8 cellular contexts compared by ENCODE assay signal in the genomic region with DNA sequence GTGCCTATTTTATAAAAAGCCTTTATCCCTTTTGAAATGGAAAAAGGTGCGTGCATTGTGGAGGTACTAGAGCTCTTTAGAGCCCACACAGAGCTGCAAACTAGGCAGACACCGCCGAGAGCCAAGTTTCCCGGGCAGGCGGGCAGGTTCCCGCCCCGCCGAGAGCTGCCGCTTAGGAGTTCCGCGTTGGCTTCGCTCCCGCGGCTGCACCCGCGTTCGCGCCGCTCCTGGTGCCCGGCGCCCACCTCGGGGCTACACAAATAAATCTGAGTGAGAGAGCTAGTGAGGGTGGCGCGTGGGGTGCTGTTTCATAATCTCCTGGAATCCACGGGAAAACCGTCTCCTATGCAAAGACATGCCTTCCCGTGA. TPM values are rescaled to one million over a fixed set of nuclear protein-coding genes. Genes with fewer than 3 reads are reported as not detected.
DNase-seq lines count a peak whose midpoint lies in the region; ATAC-seq and TF ChIP-seq lines count a peak whose summit lies in the region.

No MANE protein-coding gene starts in this region.

- H3K27ac Mint-ChIP-seq in CD4-positive, alpha-beta memory T cell: no peak overlapping the region

- H4K20me1 ChIP-seq in KMS-11 (ENCODE audit: insufficient read depth): no peaks in the 10 kb centered on the region

- H3K4me3 Mint-ChIP-seq in CD4-positive, alpha-beta memory T cell: peak overlapping the region in 6 of 8 donors; percentile 23 to 72 (median 40)

- peaks cover 3% of the 10 kb centered on the region for H3K27me3 ChIP-seq in CD4-positive, alpha-beta memory T cell (ENCODE audit: insufficient read depth, low read length)
- H3K27me3 ChIP-seq in KMS-11 (ENCODE audit: insufficient read depth, low read depth) (no peaks in the 10 kb centered on the region), body of pancreas (no peaks in the 10 kb centered on the region), suprapubic skin (no peaks in the 10 kb centered on the region)

- no peaks in the 10 kb centered on the region for H3K36me3 ChIP-seq in CD4-positive, alpha-beta memory T cell (ENCODE audit: insufficient read depth, low read length)
- H3K36me3 ChIP-seq in KMS-11 (ENCODE audit: insufficient read depth) (no peaks in the 10 kb centered on the region), body of pancreas (replicated peaks in 1 of 2; ENCODE audit: insufficient read depth in 1 of 2, low read depth in 2 of 2) (no peaks in the 10 kb centered on the region), suprapubic skin (no peaks in the 10 kb centered on the region)

- intact Hi-C loops in CD4-positive, alpha-beta memory T cell (cut with micrococcal nuclease): no loop called here
- intact Hi-C loops in body of pancreas (cut with DNase I): no loop called here

- H3K9ac ChIP-seq in KMS-11: peak overlapping the region; percentile 49; the same call in 1 of the 2 replicates

- POLR2A ChIA-PET in CD4-positive, alpha-beta memory T cell (lab: Charles Lee; ENCODE audit: partially characterized antibody): no interaction called here

- H3K4me1 Mint-ChIP-seq in CD4-positive, alpha-beta memory T cell: peaks cover 2 to 11% (median 10%) of the 10 kb centered on the region in 4 donors

- no peak for TF ChIP-seq EP300 in suprapubic skin (IDR thresholded peaks at IDR 0.05)

- DNase-seq in CD4-positive, alpha-beta memory T cell: no peak
- DNase-seq in body of pancreas: peak; percentile 53 to 77 (median 60)
- peak; percentile 40 for DNase-seq in iris pigment epithelial cell (ENCODE audit: low read depth)
- no peak for DNase-seq in suprapubic skin (ENCODE audit: low spot score in 2 of 2)
- no peak for DNase-seq in mesenteric fat pad (ENCODE audit: low spot score)
- DNase-seq in medulla oblongata (ENCODE audit: extremely low spot score): no peak

- H3K79me2 ChIP-seq in KMS-11 (ENCODE audit: insufficient read depth, low read depth): no peaks in the 10 kb centered on the region

- TF ChIP-seq POLR2A in body of pancreas (IDR thresholded peaks at IDR 0.05): no peak
- TF ChIP-seq POLR2A in suprapubic skin (IDR thresholded peaks at IDR 0.05): no peak

- H3K4me1 ChIP-seq in CD4-positive, alpha-beta memory T cell (ENCODE audit: insufficient read depth, low read length): no peaks in the 10 kb centered on the region
- H3K4me1 ChIP-seq in KMS-11 (ENCODE audit: low read depth, poor library complexity, severe bottlenecking): peaks cover 4% of the 10 kb centered on the region
- H3K4me1 ChIP-seq in body of pancreas: peaks cover 25% of the 10 kb centered on the region
- peaks cover 52% of the 10 kb centered on the region for H3K4me1 ChIP-seq in suprapubic skin

- H3K27ac ChIP-seq in CD4-positive, alpha-beta memory T cell (ENCODE audit: low read depth, low read length): no peak overlapping the region
- H3K27ac ChIP-seq in KMS-11: no peak overlapping the region
- peak overlapping the region; percentile 48 to 83 (median 69) for H3K27ac ChIP-seq in body of pancreas
- peak overlapping the region; percentile 67 for H3K27ac ChIP-seq in suprapubic skin

- CTCF ChIA-PET in CD4-positive, alpha-beta memory T cell (lab: Charles Lee; ENCODE audit: partially characterized antibody): no interaction called here

- no peaks in the 10 kb centered on the region for H3K36me3 Mint-ChIP-seq in CD4-positive, alpha-beta memory T cell

- TF ChIP-seq CTCF in KMS-11 (conservative IDR thresholded peaks at IDR 0.05; ENCODE audit: low read depth, low read length): no peak
- TF ChIP-seq CTCF in body of pancreas (IDR thresholded peaks at IDR 0.05): no peak
- no peak for TF ChIP-seq CTCF in suprapubic skin (IDR thresholded peaks at IDR 0.05)

- no peaks in the 10 kb centered on the region for H3K9me3 ChIP-seq in CD4-positive, alpha-beta memory T cell (ENCODE audit: control insufficient read depth in 1 of 2, low read length in 2 of 2)
- H3K9me3 ChIP-seq in body of pancreas: no peaks in the 10 kb centered on the region
- no peaks in the 10 kb centered on the region for H3K9me3 ChIP-seq in suprapubic skin

- peak overlapping the region; percentile 79 for H3K4me2 ChIP-seq in KMS-11

- peaks cover 13 to 23% of the 10 kb centered on the region in 2 donors for H3K27me3 Mint-ChIP-seq in CD4-positive, alpha-beta memory T cell

- 1% methylated on average over 27 of the region's 27 CpGs for WGBS in body of pancreas, 2 donors
- WGBS in suprapubic skin: under 1% methylated on average over 27 of the region's 27 CpGs

- H3K4me3 ChIP-seq in CD4-positive, alpha-beta memory T cell (ENCODE audit: low read length in 2 of 2): no peak overlapping the region
- H3K4me3 ChIP-seq in KMS-11 (IDR thresholded peaks at IDR 0.05; ENCODE audit: insufficient read depth, low read depth, low read length) (no peak overlapping the region), body of pancreas (peak overlapping the region; percentile 7 to 83), suprapubic skin (peak overlapping the region; percentile 65)

- peak; percentile 60 for ATAC-seq in body of pancreas
- ATAC-seq in HG02642 (IDR thresholded peaks at IDR 0.05; ENCODE audit: poor library complexity, unreplicated experiment): no peak

- H2AFZ ChIP-seq in KMS-11 (ENCODE audit: low read depth): peak overlapping the region; percentile 96

- peaks cover 0 to 2% (median 0%) of the 10 kb centered on the region in 8 donors for H3K9me3 Mint-ChIP-seq in CD4-positive, alpha-beta memory T cell

RNA-seq across cellular contexts. Expression of a gene that starts 0.7 kb away (rescaled TPM):
- total RNA-seq in CD4-positive, alpha-beta memory T cell: under 1 TPM in 1 of 2 experiments, not detected in 1; 0.14 TPM
- polyA plus RNA-seq in CD4-positive, alpha-beta memory T cell: not detected
- total RNA-seq in body of pancreas: 1 to 10 TPM; 4.4 to 4.9 TPM
- 10 to 100 TPM; 10.5 to 17.6 (median 12.6) TPM for total RNA-seq in suprapubic skin
- 9.6 TPM for total RNA-seq in mesenteric fat pad

Comparison
In these comparisons a context has a peak if more than half of its experiments do, and no peak if none do; other contexts are left out.
1. DNase-seq: peak in body of pancreas (4 of 4) and iris pigment epithelial cell (single experiment); none in CD4-positive, alpha-beta memory T cell (0 of 5), suprapubic skin (0 of 2), mesenteric fat pad (single experiment) and medulla oblongata (single experiment).
2. H3K27ac ChIP-seq: peak in body of pancreas (4 of 4) and suprapubic skin (single experiment); none in CD4-positive, alpha-beta memory T cell (single experiment) and KMS-11 (single experiment).
3. H3K4me3 ChIP-seq: peak in body of pancreas (2 of 2) and suprapubic skin (single experiment); none in CD4-positive, alpha-beta memory T cell (0 of 2) and KMS-11 (single experiment).